Comparison of ENCODE assay signal across 1 cellular context in genomic region chr4:2497931-2498330, GRCh38.
TF ChIP-seq lines count a peak whose summit lies in the region.

No MANE protein-coding gene starts in this region.

TF ChIP-seq in GM12878, 131 proteins besides CTCF, POLR2A, EP300 and RAD21 (continued from another document):
- TF ChIP-seq ZBTB4 (CRISPR knock-in tag; IDR thresholded peaks at IDR 0.05) (no peak), NR2C1 (IDR thresholded peaks at IDR 0.05) (no peak), POU2F2 (IDR thresholded peaks at IDR 0.05; ENCODE audit: borderline replicate concordance, low read depth, low read length) (no peak), IKZF2 (IDR thresholded peaks at IDR 0.05) (peak in 1 of 2 experiments; percentile 58; a peak in 2 of 4 replicates), TAF1 (IDR thresholded peaks at IDR 0.05; ENCODE audit: borderline replicate concordance, low read depth, low read length) (no peak), MTA2 (IDR thresholded peaks at IDR 0.05; ENCODE audit: low read depth) (0 out of 2 replicates have a peak, but pooled peaks have one; percentile 23), RUNX3 (IDR thresholded peaks at IDR 0.05; ENCODE audit: low read length) (peak; percentile 41; the same call in 1 of the 2 replicates)
